Comparison of ENCODE assay signal across 23 cellular contexts in the genomic region with DNA sequence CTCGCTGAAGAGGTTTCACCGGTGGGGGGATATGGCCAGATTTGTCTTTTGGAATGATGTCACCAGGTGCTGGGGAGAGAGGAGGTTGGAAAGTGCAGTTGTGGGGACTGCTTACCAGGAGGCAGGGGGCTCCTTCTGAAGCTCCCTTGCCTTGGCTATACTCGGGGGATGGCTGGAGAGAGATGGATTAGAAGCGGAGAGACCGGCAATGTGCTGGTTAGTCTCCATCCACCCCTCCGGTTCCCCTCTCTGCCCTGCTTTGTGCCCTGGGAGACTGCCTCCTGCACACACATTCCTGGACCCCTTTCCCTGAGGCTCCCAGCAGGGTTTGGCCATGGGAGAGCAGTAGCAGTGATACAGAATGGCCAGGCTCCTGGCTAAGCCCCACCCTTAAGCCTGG.
"Had no signal": no experiment of that assay in that cellular context is flagged by ENCODE, and none has a peak within 500 bp of the region (broad histone marks: within the 10 kb centered on the region; RNA-seq: fewer than 3 reads in every experiment).

No MANE protein-coding gene starts in this region.

- H3K4me3 ChIP-seq: esophagus squamous epithelium, heart right ventricle, lower lobe of right lung, psoas muscle, sigmoid colon, thoracic aorta, tibial nerve, upper lobe of right lung, uterus had no signal

- H3K9me3 Mint-ChIP-seq: effector memory CD8-positive, alpha-beta T cell; naive thymus-derived CD8-positive, alpha-beta T cell; neural crest cell had no signal

- H3K36me3 Mint-ChIP-seq: naive thymus-derived CD8-positive, alpha-beta T cell had no signal

- H3K27ac ChIP-seq: esophagus squamous epithelium, heart right ventricle, lower lobe of right lung, psoas muscle, sigmoid colon, thoracic aorta, tibial nerve, upper lobe of right lung, uterus had no signal

- H3K4me1 Mint-ChIP-seq: neural crest cell had no signal

- H3K27ac Mint-ChIP-seq: effector memory CD8-positive, alpha-beta T cell; immature natural killer cell had no signal

- H3K9me3 ChIP-seq: esophagus squamous epithelium, lower lobe of right lung, psoas muscle, sigmoid colon, thoracic aorta, upper lobe of right lung, uterus had no signal

- H3K27me3 ChIP-seq: heart right ventricle, sigmoid colon, tibial nerve, upper lobe of right lung, uterus had no signal

- H3K4me1 ChIP-seq: esophagus squamous epithelium, lower lobe of right lung, psoas muscle, sigmoid colon, upper lobe of right lung, uterus had no signal

- ATAC-seq: effector memory CD8-positive, alpha-beta T cell; heart right ventricle; left ventricle myocardium superior; lower lobe of right lung; naive thymus-derived CD8-positive, alpha-beta T cell; right cardiac atrium; upper lobe of right lung had no signal

- H3K36me3 ChIP-seq: esophagus squamous epithelium, heart right ventricle, lower lobe of right lung, sigmoid colon, thoracic aorta, tibial nerve, upper lobe of right lung, uterus had no signal

- DNase-seq: cerebellar nuclear complex; cortex of kidney; effector memory CD8-positive, alpha-beta T cell; esophagus squamous epithelium; foreskin melanocyte; glutamatergic neuron; heart right ventricle; hippocampal formation; immature natural killer cell; islet precursor cell; left ventricle myocardium superior; lower lobe of right lung; naive thymus-derived CD8-positive, alpha-beta T cell; right cardiac atrium; sigmoid colon; stimulated activated CD4-positive, alpha-beta T cell treated with anti-CD3 and anti-CD28 coated beads, Interleukin-4, amount 100 ng/mL, for 4 hours; stimulated activated naive CD4-positive, alpha-beta T cell treated with Interleukin-2 at 50 U/mL for 16 hours; upper lobe of right lung; uterus had no signal

- H3K4me3 Mint-ChIP-seq: effector memory CD8-positive, alpha-beta T cell; immature natural killer cell; naive thymus-derived CD8-positive, alpha-beta T cell; neural crest cell had no signal
